ENCODE assay signal across 21 cellular contexts in genomic region chr2:88450925-88451575, GRCh38. TPM values are rescaled to one million over a fixed set of nuclear protein-coding genes. Genes with fewer than 3 reads are reported as not detected.
DNase-seq lines count a peak whose midpoint lies in the region; ATAC-seq, FAIRE-seq and TF ChIP-seq lines count a peak whose summit lies in the region.
"Had no signal": no experiment of that assay in that cellular context is flagged by ENCODE, and none has a peak within 500 bp of the region (broad histone marks: within the 10 kb centered on the region; RNA-seq: fewer than 3 reads in every experiment).

No MANE protein-coding gene starts in this region.

- no peak overlapping the region for H2BK120ac ChIP-seq in H9 (ENCODE audit: low read depth, low read length, poor library complexity, severe bottlenecking)
- H2BK120ac ChIP-seq in mesendoderm (ENCODE audit: low read depth, low read length): no peak overlapping the region

- H2BK15ac ChIP-seq in H9 (ENCODE audit: low read depth, low read length) (no peak overlapping the region), mesendoderm (replicated peaks; ENCODE audit: low read depth) (no peak overlapping the region)

- H3K23me2 ChIP-seq in H9 (ENCODE audit: insufficient read length, low read depth, low read length, poor library complexity, severe bottlenecking): peaks cover 11% of the 10 kb centered on the region

- H2BK20ac ChIP-seq in H9 (ENCODE audit: low read depth, low read length, poor library complexity, severe bottlenecking): no peak overlapping the region

- H3K27me3 ChIP-seq in H9 (ENCODE audit: insufficient read depth, low read length): peaks cover 12% of the 10 kb centered on the region; the same call in 1 of the 2 replicates
- peaks cover 2% of the 10 kb centered on the region for H3K27me3 ChIP-seq in mesendoderm (ENCODE audit: insufficient read depth, low read length, poor library complexity)

- H2AK5ac ChIP-seq in H9 (ENCODE audit: insufficient read length, low read length) (no peak overlapping the region), mesendoderm (ENCODE audit: low read length) (no peak overlapping the region)

- WGBS in A549 (ENCODE audit: missing lambda C conversion rate): 37% methylated on average over 12 of the region's 12 CpGs
- WGBS in H9 (ENCODE audit: extremely low coverage, insufficient read length, low lambda C conversion rate): no CpG with 5 or more reads among the region's 12 CpGs
- WGBS in mesendoderm (ENCODE audit: extremely low coverage, insufficient coverage, low lambda C conversion rate): no CpG with 5 or more reads among the region's 12 CpGs

- H3T11ph ChIP-seq in H9 (ENCODE audit: low read length): no peak overlapping the region

- H3K18ac ChIP-seq in H9 (ENCODE audit: insufficient read length, low read depth, low read length) (no peak overlapping the region), mesendoderm (ENCODE audit: low read length) (peak overlapping the region; percentile 11)

- H4K5ac ChIP-seq in H9 (ENCODE audit: insufficient read length, low read depth, low read length): no peak overlapping the region
- H4K5ac ChIP-seq in mesendoderm (ENCODE audit: low read length): no peak overlapping the region

- peaks cover 11% of the 10 kb centered on the region; the same call in 2 of the 3 replicates for H3K4me1 ChIP-seq in A549
- no peaks in the 10 kb centered on the region for H3K4me1 ChIP-seq in H9 (ENCODE audit: insufficient read depth, low read length)
- peaks cover 2% of the 10 kb centered on the region for H3K4me1 ChIP-seq in mesendoderm (ENCODE audit: control insufficient read depth, low read depth, low read length)
- H3K4me1 ChIP-seq: lower lobe of right lung had no signal

- H3K23ac ChIP-seq in H9 (ENCODE audit: insufficient read length, low read depth, low read length) (no peak overlapping the region), mesendoderm (ENCODE audit: low read length) (no peak overlapping the region)

- H3K36me3 Mint-ChIP-seq in H9 (ENCODE audit: insufficient read depth in 1 of 3, low read depth in 3 of 3) (peaks cover 4 to 35% (median 24%) of the 10 kb centered on the region in 3 experiments; a peak in 5 of 7 replicates), WTC11 (peaks cover 23% of the 10 kb centered on the region), CD14-positive monocyte (peaks cover 0 to 1% of the 10 kb centered on the region in 2 donors)

- TF ChIP-seq EP300 in A549 (IDR thresholded peaks at IDR 0.05): no peak

- H3K9me3 ChIP-seq in A549 (no peaks in the 10 kb centered on the region), H9 (ENCODE audit: control insufficient read depth, low read depth, low read length) (no peaks in the 10 kb centered on the region)
- H3K9me3 ChIP-seq: lower lobe of right lung, right atrium auricular region had no signal

- peak in 1 of 2 experiments; percentile 16; a peak in 2 of 6 replicates for ATAC-seq in A549
- ATAC-seq in WTC11: peak; percentile 8
- ATAC-seq in HG03139 (IDR thresholded peaks at IDR 0.05; ENCODE audit: unreplicated experiment): no peak
- no peak for ATAC-seq in GM21528 (IDR thresholded peaks at IDR 0.05; ENCODE audit: low FRiP score, unreplicated experiment)

- H3K9ac ChIP-seq in H9 (ENCODE audit: extremely low read depth, insufficient read length, low read length) (no peak overlapping the region), mesendoderm (ENCODE audit: low read length) (peak overlapping the region; percentile 68)

- POLR2A ChIA-PET in A549 (lab: Yijun Ruan, JAX): no interaction called here
- POLR2A ChIA-PET in WTC11 (lab: Charles Lee): no interaction called here

- CTCF ChIA-PET in A549 (lab: Yijun Ruan, JAX) (interaction anchor here (0.5 to 1.3 kb wide), 2 partner anchors 36 to 125 kb away, joined by 3 read pairs; no protein-coding TSS in a partner anchor), WTC11 (lab: Charles Lee) (interaction anchor here (0.6 to 2.0 kb wide), 6 partner anchors 11 to 260 kb away, joined by 3 to 10 read pairs (median 3); no protein-coding TSS in a partner anchor)

- peaks cover 24 to 37% of the 10 kb centered on the region in 2 experiments for H3K4me1 Mint-ChIP-seq in H9
- H3K4me1 Mint-ChIP-seq in WTC11: peaks cover 23% of the 10 kb centered on the region
- H3K4me1 Mint-ChIP-seq in CD14-positive monocyte: peaks cover 9% of the 10 kb centered on the region

- no peak overlapping the region for H2BK12ac ChIP-seq in H9 (ENCODE audit: insufficient read length, low read depth, low read length)

- H3K27ac Mint-ChIP-seq in H9: no peak overlapping the region
- no peak overlapping the region for H3K27ac Mint-ChIP-seq in WTC11
- H3K27ac Mint-ChIP-seq in CD14-positive monocyte: no peak overlapping the region
- H3K27ac Mint-ChIP-seq: activated T-helper 1 cell treated with anti-CD3 and anti-CD28 coated beads, Interleukin-12 subunit alpha, Interleukin-12 subunit beta, Interleukin-2, Interleukin-4 antibody, amounts not matched to agents 30 ng/mL and 10 ng/mL and 1 ng/mL, durations not matched to agents 14 hours and 24 hours and 36 hours; nephron had no signal

- peaks cover 38% of the 10 kb centered on the region for H3K27me3 Mint-ChIP-seq in H9 (ENCODE audit: low read depth)
- H3K27me3 Mint-ChIP-seq in WTC11 (ENCODE audit: low read depth): peaks cover 36% of the 10 kb centered on the region
- H3K27me3 Mint-ChIP-seq in CD14-positive monocyte (ENCODE audit: low read depth in 3 of 3): peaks cover 68 to 75% (median 73%) of the 10 kb centered on the region in 3 donors

- intact Hi-C loops in CD14-positive monocyte (cut with micrococcal nuclease): no loop called here

- no peak for TF ChIP-seq CTCF in A549 (IDR thresholded peaks at IDR 0.05)
- no peak for TF ChIP-seq CTCF in H9 (conservative IDR thresholded peaks at IDR 0.05)
- TF ChIP-seq CTCF in WTC11 (IDR thresholded peaks at IDR 0.05): no peak
- no peak for TF ChIP-seq CTCF in CD14-positive monocyte (IDR thresholded peaks at IDR 0.05)

- H2BK5ac ChIP-seq in H9 (ENCODE audit: insufficient read length, low read length): no peak overlapping the region
- H2BK5ac ChIP-seq in mesendoderm (ENCODE audit: low read length): no peak overlapping the region

- TF ChIP-seq RAD21 in A549 (conservative IDR thresholded peaks at IDR 0.05 in 1 of 2, IDR thresholded peaks at IDR 0.05 in 1 of 2): no peak

- no peak overlapping the region for H3K56ac ChIP-seq in H9 (ENCODE audit: insufficient read length, low read depth, low read length)
- H3K56ac ChIP-seq in mesendoderm (ENCODE audit: low read length): peak overlapping the region; percentile 80

- H2AFZ ChIP-seq in H9 (ENCODE audit: low read length): no peak overlapping the region

- TF ChIP-seq POLR2A in A549 (IDR thresholded peaks at IDR 0.05; ENCODE audit: low read length): no peak

- no peak for FAIRE-seq in A549 (lab: Jason Lieb, UNC)
- FAIRE-seq: H54, HTR-8/SVneo, RCC 7860 had no signal

- peak overlapping the region; percentile 78 to 92 for H3K4me3 Mint-ChIP-seq in H9
- H3K4me3 Mint-ChIP-seq in WTC11: peak overlapping the region; percentile 82
- peak overlapping the region in 1 of 2 donors; percentile 35 for H3K4me3 Mint-ChIP-seq in CD14-positive monocyte

- H3K4me2 ChIP-seq in A549 (no peak overlapping the region), H9 (ENCODE audit: insufficient read depth, insufficient read length, low read length) (peak overlapping the region; percentile 77), mesendoderm (ENCODE audit: low read length) (peak overlapping the region; percentile 55)

- no peaks in the 10 kb centered on the region for H3K79me1 ChIP-seq in H9 (ENCODE audit: insufficient read depth, low read depth, low read length, poor library complexity, severe bottlenecking)
- no peaks in the 10 kb centered on the region for H3K79me1 ChIP-seq in mesendoderm (ENCODE audit: low read length)

- H3K79me2 ChIP-seq in H9 (ENCODE audit: insufficient read depth, low read length) (0 out of 2 replicates have a peak, but pooled peaks cover 2% of the 10 kb centered on the region), mesendoderm (ENCODE audit: control insufficient read depth, insufficient read depth, low read length) (peaks cover 16% of the 10 kb centered on the region)

- no peak overlapping the region for H3K4ac ChIP-seq in H9 (ENCODE audit: low read depth, low read length)
- H3K4ac ChIP-seq in mesendoderm (ENCODE audit: low read depth, low read length): no peak overlapping the region

- H3K27ac ChIP-seq in A549 (no peak overlapping the region), H9 (ENCODE audit: insufficient read length, low read depth, low read length) (no peak overlapping the region), mesendoderm (ENCODE audit: low read depth, low read length) (no peak overlapping the region)
- H3K27ac ChIP-seq: lower lobe of right lung, right atrium auricular region had no signal

- no peak overlapping the region for H4K8ac ChIP-seq in H9 (replicated peaks; ENCODE audit: insufficient read length, low read depth, low read length)
- no peak overlapping the region for H4K8ac ChIP-seq in mesendoderm (ENCODE audit: low read depth, low read length)

- no peak overlapping the region for H4K91ac ChIP-seq in H9 (ENCODE audit: insufficient read length, low read depth, low read length)

- no peak overlapping the region for H3K14ac ChIP-seq in H9 (ENCODE audit: insufficient read depth, low read length)

- H3K4me3 ChIP-seq in A549 (no peak overlapping the region), mesendoderm (ENCODE audit: low read length) (peak overlapping the region; percentile 45)
- H3K4me3 ChIP-seq: right atrium auricular region had no signal

- H4K20me1 ChIP-seq in H9 (ENCODE audit: control insufficient read depth, insufficient read depth, insufficient read length): no peaks in the 10 kb centered on the region

- no peaks in the 10 kb centered on the region for H3K36me3 ChIP-seq in mesendoderm (ENCODE audit: control insufficient read depth, insufficient read depth, low read length)
- H3K36me3 ChIP-seq: lower lobe of right lung, right atrium auricular region had no signal

- DNase-seq in A549 (ENCODE audit: low read depth in 1 of 2, low spot score in 1 of 2) (no peak), H9 (no peak), WTC11 (ENCODE audit: low spot score) (no peak), mesendoderm (no peak), CD14-positive monocyte (ENCODE audit: low spot score) (no peak)
- no peak for DNase-seq in activated CD4-positive, alpha-beta T cell treated with anti-CD3 and anti-CD28 coated beads, Interleukin-2, amount 50 U/mL, for 48 hours
- DNase-seq: activated CD4-positive, alpha-beta T cell treated with anti-CD3 and anti-CD28 coated beads, Interleukin-2, amount 50 U/mL, for 4 hours; amniotic stem cell; GF-D8; lower lobe of right lung; NCI-H2029 treated with DMSO at 0.1 percent for 48 hours had no signal

- H3K9me3 Mint-ChIP-seq in H9 (no peaks in the 10 kb centered on the region), WTC11 (no peaks in the 10 kb centered on the region), CD14-positive monocyte (peaks cover 0 to 19% (median 4%) of the 10 kb centered on the region in 7 donors)
- H3K9me3 Mint-ChIP-seq: activated T-helper 1 cell treated with anti-CD3 and anti-CD28 coated beads, Interleukin-12 subunit alpha, Interleukin-12 subunit beta, Interleukin-2, Interleukin-4 antibody, amounts not matched to agents 30 ng/mL and 10 ng/mL and 1 ng/mL, durations not matched to agents 14 hours and 24 hours and 36 hours; nephron had no signal

RNA-seq across cellular contexts. Expression of gene FOXI3, which starts 1.4 kb away (rescaled TPM):
- polyA plus RNA-seq in A549 (2011; rRNA removed) (0.03 TPM in 1 of 2 replicates, not detected in the other), A549 (2017; fragmentation: RNase III; extraction: RNeasy Plus Mini Kit Qiagen cat#74134 plus additional on column Dnase treatment) (not detected in 3 replicates), CD14-positive monocyte (not detected)
- polyA plus RNA-seq in A549 (2012; cell fraction: cytosol; rRNA removed): not detected in 2 replicates
- not detected in 2 replicates for polyA plus RNA-seq in A549 (2012; cell fraction: nucleus; rRNA removed)
- not detected in 2 replicates for polyA minus RNA-seq in A549 (2011; rRNA and poly(A)+ RNA removed)
- total RNA-seq in H9 (2021) (18.3 and 19.2 TPM in 2 replicates), WTC11 (2021) (13.4 to 14.0 TPM (median 13.5 TPM) in 3 replicates)
- 2.0 TPM for polyA plus RNA-seq in mesendoderm (2013, experiment 1 of 2)
- 2.1 TPM for polyA plus RNA-seq in mesendoderm (2013, experiment 2 of 2)
- total RNA-seq: activated T-helper 1 cell treated with anti-CD3 and anti-CD28 coated beads, Interleukin-12 subunit alpha, Interleukin-12 subunit beta, Interleukin-2, Interleukin-4 antibody, amounts not matched to agents 30 ng/mL and 10 ng/mL and 1 ng/mL, durations not matched to agents 14 hours and 24 hours and 36 hours; fibroblast of villous mesenchyme; lower lobe of right lung; M059J; right atrium auricular region had no signal
